12 cellular contexts compared by ENCODE assay signal in genomic region chr7:22698762-22699161, GRCh38. TPM values are rescaled to one million over a fixed set of nuclear protein-coding genes. Genes with fewer than 3 reads are reported as not detected.
A peak's percentile ranks its signal among the peaks of the same experiment; 100 is the strongest.
DNase-seq lines count a peak whose midpoint lies in the region; ATAC-seq and TF ChIP-seq lines count a peak whose summit lies in the region.
"Had no signal": no experiment of that assay in that cellular context is flagged by ENCODE, and none has a peak within 500 bp of the region (broad histone marks: within the 10 kb centered on the region; RNA-seq: fewer than 3 reads in every experiment).

No MANE protein-coding gene starts in this region.

- no peaks in the 10 kb centered on the region for H3K36me3 Mint-ChIP-seq in activated CD4-positive, alpha-beta memory T cell treated with anti-CD3 and anti-CD28 coated beads for 36 hours

- no peaks in the 10 kb centered on the region for H3K27me3 ChIP-seq in BLaER1 treated with 17β-estradiol and CSF1 and Interleukin-3, amounts not matched to agents 10 nM and 100 nM
- H3K27me3 ChIP-seq in gastroesophageal sphincter (no peaks in the 10 kb centered on the region), upper lobe of left lung (no peaks in the 10 kb centered on the region)

- 0 out of 22 replicates have a peak overlapping the region, but pooled peaks of 1 of the 11 experiments have one; percentile 43 for H3K9ac ChIP-seq in BLaER1 treated with 17β-estradiol and CSF1 and Interleukin-3, amounts not matched to agents 10 nM and 100 nM

- TF ChIP-seq POLR2A in gastroesophageal sphincter (IDR thresholded peaks at IDR 0.05) (no peak), upper lobe of left lung (IDR thresholded peaks at IDR 0.05) (no peak)

- peak overlapping the region; percentile 85 for H3K27ac Mint-ChIP-seq in activated CD4-positive, alpha-beta memory T cell treated with anti-CD3 and anti-CD28 coated beads for 36 hours

- TF ChIP-seq EP300 in gastroesophageal sphincter (IDR thresholded peaks at IDR 0.05), result no peak
- TF ChIP-seq EP300 in upper lobe of left lung (IDR thresholded peaks at IDR 0.05), result no peak

- TF ChIP-seq CTCF in epithelial cell of esophagus (IDR thresholded peaks at IDR 0.05; ENCODE audit: insufficient read depth, low read depth, low read length, missing control alignments) (no peak), gastroesophageal sphincter (IDR thresholded peaks at IDR 0.05) (no peak), upper lobe of left lung (IDR thresholded peaks at IDR 0.05) (no peak)

- peak overlapping the region in 4 of 11 experiments; percentile 51 to 75 (median 59); a peak in 6 of 22 replicates for H3K27ac ChIP-seq in BLaER1 treated with 17β-estradiol and CSF1 and Interleukin-3, amounts not matched to agents 10 nM and 100 nM
- no peak overlapping the region for H3K27ac ChIP-seq in gastroesophageal sphincter
- no peak overlapping the region for H3K27ac ChIP-seq in upper lobe of left lung
- H3K27ac ChIP-seq: lower lobe of right lung had no signal

- DNase-seq in ELR (ENCODE audit: low read depth) (peak; percentile 39), epithelial cell of esophagus (ENCODE audit: low read depth) (peak; percentile 39), upper lobe of left lung (no peak)
- DNase-seq in activated CD4-positive, alpha-beta memory T cell treated with anti-CD3 and anti-CD28 coated beads for 36 hours, result peak; percentile 44
- DNase-seq in central memory CD4-positive, alpha-beta T cell, result no peak
- DNase-seq: lower lobe of right lung, NCI-H1092 treated with DMSO at 0.1 percent for 48 hours, NCI-H2171 had no signal

- POLR2A ChIA-PET in activated CD4-positive, alpha-beta memory T cell treated with anti-CD3 and anti-CD28 coated beads for 36 hours (lab: Charles Lee), result interaction anchor here (0.7 to 1.7 kb wide), 5 partner anchors 12 to 58 kb away, joined by 3 to 6 read pairs (median 3); no protein-coding TSS in a partner anchor

- no peaks in the 10 kb centered on the region for H4K20me1 ChIP-seq in BLaER1 treated with 17β-estradiol and CSF1 and Interleukin-3, amounts not matched to agents 10 nM and 100 nM

- H3K4me2 ChIP-seq in BLaER1 treated with 17β-estradiol and CSF1 and Interleukin-3, amounts not matched to agents 10 nM and 100 nM, result peak overlapping the region in 8 of 11 experiments; percentile 23 to 85 (median 64); a peak in 10 of 22 replicates

- peaks cover 14 to 99% (median 29%) of the 10 kb centered on the region in 10 experiments for H3K4me1 ChIP-seq in BLaER1 treated with 17β-estradiol and CSF1 and Interleukin-3, amounts not matched to agents 10 nM and 100 nM
- H3K4me1 ChIP-seq in gastroesophageal sphincter, result no peaks in the 10 kb centered on the region
- H3K4me1 ChIP-seq in upper lobe of left lung, result peaks cover 14 to 29% (median 18%) of the 10 kb centered on the region in 4 donors
- H3K4me1 ChIP-seq: HAP-1 had no signal

- CTCF ChIA-PET in activated CD4-positive, alpha-beta memory T cell treated with anti-CD3 and anti-CD28 coated beads for 36 hours (lab: Charles Lee), result interaction anchor here (0.6 to 4.3 kb wide), 6 partner anchors 25 to 140 kb away, joined by 4 to 18 read pairs (median 5); partner anchors contain the start of gene IL6

- no peaks in the 10 kb centered on the region for H3K9me3 Mint-ChIP-seq in activated CD4-positive, alpha-beta memory T cell treated with anti-CD3 and anti-CD28 coated beads for 36 hours

- WGBS in gastroesophageal sphincter (ENCODE audit: low coverage in 1 of 2), 2 donors, result 79 to 85% methylated on average over 2 to 6 of the region's 6 CpGs
- 65 to 75% methylated on average over 6 of the region's 6 CpGs for WGBS in upper lobe of left lung, 2 donors

- peaks cover 5% of the 10 kb centered on the region for H3K27me3 Mint-ChIP-seq in activated CD4-positive, alpha-beta memory T cell treated with anti-CD3 and anti-CD28 coated beads for 36 hours

- intact Hi-C loops in activated CD4-positive, alpha-beta memory T cell treated with anti-CD3 and anti-CD28 coated beads for 36 hours (cut with micrococcal nuclease), result loop anchor here (1.0 to 2.0 kb wide), 5 partner anchors 21 to 134 kb away; partner anchors contain the start of gene IL6

- H3K4me1 Mint-ChIP-seq in activated CD4-positive, alpha-beta memory T cell treated with anti-CD3 and anti-CD28 coated beads for 36 hours (ENCODE audit: low read depth), result peaks cover 63% of the 10 kb centered on the region

- H3K4me3 Mint-ChIP-seq in activated CD4-positive, alpha-beta memory T cell treated with anti-CD3 and anti-CD28 coated beads for 36 hours, result peak overlapping the region; percentile 13

- no peak for ATAC-seq in gastroesophageal sphincter
- no peak for ATAC-seq in upper lobe of left lung (ENCODE audit: low FRiP score in 2 of 2)

- H3K36me3 ChIP-seq in BLaER1 treated with 17β-estradiol and CSF1 and Interleukin-3, amounts not matched to agents 10 nM and 100 nM, result no peaks in the 10 kb centered on the region
- H3K36me3 ChIP-seq in gastroesophageal sphincter (no peaks in the 10 kb centered on the region), upper lobe of left lung (no peaks in the 10 kb centered on the region)
- H3K36me3 ChIP-seq: HAP-1, lower lobe of right lung had no signal

- H3K9me3 ChIP-seq in BLaER1 treated with 17β-estradiol and CSF1 and Interleukin-3, amounts not matched to agents 10 nM and 100 nM (replicated peaks in 1 of 11), result no peaks in the 10 kb centered on the region
- H3K9me3 ChIP-seq in gastroesophageal sphincter (no peaks in the 10 kb centered on the region), upper lobe of left lung (no peaks in the 10 kb centered on the region)
- H3K9me3 ChIP-seq: HAP-1, lower lobe of right lung had no signal

- no peak overlapping the region for H3K4me3 ChIP-seq in BLaER1 treated with 17β-estradiol and CSF1 and Interleukin-3, amounts not matched to agents 10 nM and 100 nM
- H3K4me3 ChIP-seq in epithelial cell of esophagus (ENCODE audit: low read length) (no peak overlapping the region), gastroesophageal sphincter (no peak overlapping the region), upper lobe of left lung (no peak overlapping the region)
- H3K4me3 ChIP-seq: HAP-1, lower lobe of right lung had no signal

RNA-seq across cellular contexts. Expression of gene IL6, which starts 28.2 kb away (rescaled TPM):
- 1 to 10 TPM; 1.9 to 2.2 TPM for total RNA-seq in activated CD4-positive, alpha-beta memory T cell treated with anti-CD3 and anti-CD28 coated beads for 36 hours
- total RNA-seq in gastroesophageal sphincter (10 to 100 TPM in 1 of 4 donors, under 1 TPM in 1, not detected in 2; 0.85 to 27.9 TPM), upper lobe of left lung (10 to 100 TPM in 2 of 6 donors, 1 to 10 TPM in 4; 1.6 to 16.6 (median 6.8) TPM)
- total RNA-seq: frontal cortex had no signal

Comparison
In these comparisons a context has a peak if more than half of its experiments do, and no peak if none do; other contexts are left out.
1. DNase-seq: peak in ELR (single experiment), activated CD4-positive, alpha-beta memory T cell treated with anti-CD3 and anti-CD28 coated beads for 36 hours (single experiment) and epithelial cell of esophagus (single experiment); none in central memory CD4-positive, alpha-beta T cell (single experiment) and upper lobe of left lung (0 of 2).